Comparison of ENCODE assay signal across 12 cellular contexts in genomic region chr5:123429993-123430392, GRCh38. TPM values are rescaled to one million over a fixed set of nuclear protein-coding genes. Genes with fewer than 3 reads are reported as not detected.
DNase-seq lines count a peak whose midpoint lies in the region; ATAC-seq, FAIRE-seq and TF ChIP-seq lines count a peak whose summit lies in the region.
"Had no signal": no experiment of that assay in that cellular context is flagged by ENCODE, and none has a peak within 500 bp of the region (broad histone marks: within the 10 kb centered on the region; RNA-seq: fewer than 3 reads in every experiment).

No MANE protein-coding gene starts in this region.

- no peaks in the 10 kb centered on the region for H3K9me3 ChIP-seq in AG04450 (ENCODE audit: control insufficient read depth, insufficient read depth, low read length)
- H3K9me3 ChIP-seq in hepatocyte (ENCODE audit: low read depth): no peaks in the 10 kb centered on the region
- no peaks in the 10 kb centered on the region for H3K9me3 ChIP-seq in CD8-positive, alpha-beta memory T cell (ENCODE audit: low read length)
- H3K9me3 ChIP-seq: colonic mucosa had no signal

- ATAC-seq in HG03108 (IDR thresholded peaks at IDR 0.05; ENCODE audit: unreplicated experiment): no peak

- H3K4me1 ChIP-seq in hepatocyte (ENCODE audit: insufficient read depth): peaks cover 13% of the 10 kb centered on the region
- H3K4me1 ChIP-seq in CD8-positive, alpha-beta memory T cell (ENCODE audit: insufficient read depth, low read length): no peaks in the 10 kb centered on the region
- H3K4me1 ChIP-seq: colonic mucosa had no signal

- no peaks in the 10 kb centered on the region for H3K36me3 ChIP-seq in hepatocyte (replicated peaks; ENCODE audit: insufficient read depth, low read depth)
- no peaks in the 10 kb centered on the region for H3K36me3 ChIP-seq in CD8-positive, alpha-beta memory T cell (ENCODE audit: insufficient read depth, low read length)
- H3K36me3 ChIP-seq: colonic mucosa had no signal

- H4K20me1 ChIP-seq in hepatocyte (ENCODE audit: insufficient read depth, poor library complexity, severe bottlenecking): no peaks in the 10 kb centered on the region

- peak; percentile 71 for FAIRE-seq in H54 (lab: Jason Lieb, UNC)

- CTCF ChIA-PET in AG04450 (lab: Charles Lee): interaction anchor here (1.0 kb wide), 1 partner anchor 181 kb away, joined by 8 read pairs; no protein-coding TSS in a partner anchor
- CTCF ChIA-PET in CD8-positive, alpha-beta memory T cell (lab: Charles Lee): no interaction called here

- H3K9me2 ChIP-seq in hepatocyte (replicated peaks; ENCODE audit: insufficient read depth): no peaks in the 10 kb centered on the region

- POLR2A ChIA-PET in AG04450 (lab: Yijun Ruan, JAX): no interaction called here
- POLR2A ChIA-PET in CD8-positive, alpha-beta memory T cell (lab: Charles Lee): no interaction called here

- H3K4me3 ChIP-seq in AG04450 (ENCODE audit: low read depth, low read length) (no peak overlapping the region), hepatocyte (no peak overlapping the region)
- no peak overlapping the region for H3K4me3 ChIP-seq in CD8-positive, alpha-beta memory T cell (ENCODE audit: low read length)
- H3K4me3 ChIP-seq: colonic mucosa had no signal

- no peaks in the 10 kb centered on the region for H3K27me3 ChIP-seq in AG04450 (ENCODE audit: control insufficient read depth, insufficient read depth, low read length)
- no peaks in the 10 kb centered on the region for H3K27me3 ChIP-seq in hepatocyte
- H3K27me3 ChIP-seq in CD8-positive, alpha-beta memory T cell (ENCODE audit: insufficient read depth, low read length, poor library complexity, severe bottlenecking): no peaks in the 10 kb centered on the region
- H3K27me3 ChIP-seq: colonic mucosa had no signal

- TF ChIP-seq POLR2A in H54 (IDR thresholded peaks at IDR 0.05; ENCODE audit: low read depth, low read length): no peak

- no peak overlapping the region for H3K4me3 Mint-ChIP-seq in CD8-positive, alpha-beta memory T cell
- H3K4me3 Mint-ChIP-seq: H9, mesothelial cell of epicardium had no signal

- H3K27ac ChIP-seq in AG04450 (ENCODE audit: low read depth, low read length) (peak overlapping the region; percentile 68), hepatocyte (peak overlapping the region; percentile 77)
- H3K27ac ChIP-seq in CD8-positive, alpha-beta memory T cell (ENCODE audit: low read depth, low read length): no peak overlapping the region
- H3K27ac ChIP-seq: colonic mucosa, VCaP had no signal

- DNase-seq in AG04450 (ENCODE audit: low read depth, low spot score): peak; percentile 73
- DNase-seq in H54 (ENCODE audit: insufficient read length, low spot score): no peak
- DNase-seq in SKM-1 treated with dmso at 0.1 percent for 144 hours (lab: John Stamatoyannopoulos, UW; ENCODE audit: unreplicated experiment): peak; percentile 96
- peak; percentile 69 for DNase-seq in hepatocyte (ENCODE audit: low spot score)
- no peak for DNase-seq in CD8-positive, alpha-beta memory T cell
- no peak for DNase-seq in KG1 (lab: John Stamatoyannopoulos, UW)
- DNase-seq in anterior cingulate cortex (lab: John Stamatoyannopoulos, UW): no peak
- DNase-seq: colonic mucosa, H9 had no signal

- 78% methylated on average over 2 of the region's 2 CpGs for WGBS in hepatocyte (ENCODE audit: low lambda C conversion rate, missing lambda C conversion rate)

- no peaks in the 10 kb centered on the region for H3K79me2 ChIP-seq in hepatocyte

- H3K36me3 Mint-ChIP-seq in CD8-positive, alpha-beta memory T cell: peaks cover 0 to 6% (median 3%) of the 10 kb centered on the region in 3 donors
- H3K36me3 Mint-ChIP-seq: mesothelial cell of epicardium had no signal

- no peaks in the 10 kb centered on the region for H3K9me3 Mint-ChIP-seq in CD8-positive, alpha-beta memory T cell
- H3K9me3 Mint-ChIP-seq: H9, mesothelial cell of epicardium had no signal

- no peak overlapping the region for H2AFZ ChIP-seq in hepatocyte

- no peak overlapping the region for H3K27ac Mint-ChIP-seq in CD8-positive, alpha-beta memory T cell
- H3K27ac Mint-ChIP-seq: H9 had no signal

- TF ChIP-seq CTCF in AG04450 (IDR thresholded peaks at IDR 0.05; ENCODE audit: low read depth, low read length) (no peak), hepatocyte (IDR thresholded peaks at IDR 0.05; ENCODE audit: poor library complexity) (no peak)

- H3K4me1 Mint-ChIP-seq in CD8-positive, alpha-beta memory T cell: peaks cover 2 to 5% (median 4%) of the 10 kb centered on the region in 3 donors

- H3K4me2 ChIP-seq in hepatocyte: no peak overlapping the region

- H3K27me3 Mint-ChIP-seq in CD8-positive, alpha-beta memory T cell: peaks cover 6 to 7% of the 10 kb centered on the region in 2 donors

RNA-seq across cellular contexts. Expression of gene CEP120, which starts 6.8 kb away (rescaled TPM):
- polyA plus RNA-seq in AG04450 (2011; rRNA removed): 20.0 and 27.2 TPM in 2 replicates
- polyA minus RNA-seq in AG04450 (2011; rRNA and poly(A)+ RNA removed): 37.3 and 39.5 TPM in 2 replicates
- 15.8 and 17.5 TPM in 2 replicates for total RNA-seq in hepatocyte
- 5.7 and 6.9 TPM in 2 replicates for polyA plus RNA-seq in hepatocyte
- total RNA-seq in CD8-positive, alpha-beta memory T cell: 10 to 100 TPM; 23.5 to 25.6 TPM
- 31.8 TPM for polyA plus RNA-seq in CD8-positive, alpha-beta memory T cell

Comparison
In these comparisons a context has a peak if more than half of its experiments do, and no peak if none do; other contexts are left out.
1. DNase-seq: peak in AG04450 (single experiment), SKM-1 treated with dmso at 0.1 percent for 144 hours (single experiment) and hepatocyte (single experiment); none in H54 (single experiment), CD8-positive, alpha-beta memory T cell (0 of 5), KG1 (single experiment) and anterior cingulate cortex (0 of 58).